ENCODE assay signal across 1 cellular context in the genomic region with DNA sequence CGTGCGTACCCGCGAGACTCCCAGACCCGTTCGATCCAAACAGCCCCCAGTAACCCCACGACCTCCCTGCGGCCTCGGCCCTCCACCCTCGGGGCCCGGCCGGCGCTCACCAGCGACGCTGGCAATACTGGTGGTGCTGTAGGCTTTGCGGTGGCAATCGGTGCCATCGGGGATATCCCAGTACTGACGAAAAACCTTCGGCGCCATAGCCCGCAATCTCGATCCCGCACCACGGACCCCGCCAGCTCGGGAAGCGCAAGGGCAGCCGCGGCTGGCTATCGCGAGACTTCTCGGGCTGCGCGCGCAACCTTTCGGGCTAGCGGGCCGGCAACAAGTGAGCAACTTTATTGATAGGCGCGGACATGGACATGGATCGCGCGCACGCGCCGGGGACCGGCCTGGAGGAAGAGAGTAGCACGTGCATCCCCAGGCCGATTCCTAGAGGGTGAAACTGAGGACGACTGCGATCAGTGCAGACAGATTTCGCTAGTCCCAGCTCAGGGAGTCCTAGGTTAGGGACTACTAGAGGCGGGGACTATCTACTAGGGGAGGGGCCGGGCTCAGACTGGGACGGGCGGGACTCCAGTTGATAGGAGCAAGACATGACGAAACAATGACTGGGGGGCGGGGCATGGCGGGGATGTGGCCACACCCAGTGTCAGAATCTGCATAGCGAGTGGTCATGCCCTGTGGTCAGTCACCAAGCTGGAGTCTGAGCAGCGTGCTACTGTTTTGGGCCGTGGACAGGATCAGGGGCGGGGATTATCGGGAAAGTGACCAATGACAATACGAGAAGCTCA.
A peak's percentile ranks its signal among the peaks of the same experiment; 100 is the strongest.
TF ChIP-seq lines count a peak whose summit lies in the region.

A gene (minus strand): TSS at position 289 of the 800 bp plus-strand sequence. CDS start 82 bp downstream, at position 207.

TF ChIP-seq in H1, 55 proteins besides CTCF, POLR2A, EP300 and RAD21 (continued from another document):
- TF ChIP-seq, protein P1, sequence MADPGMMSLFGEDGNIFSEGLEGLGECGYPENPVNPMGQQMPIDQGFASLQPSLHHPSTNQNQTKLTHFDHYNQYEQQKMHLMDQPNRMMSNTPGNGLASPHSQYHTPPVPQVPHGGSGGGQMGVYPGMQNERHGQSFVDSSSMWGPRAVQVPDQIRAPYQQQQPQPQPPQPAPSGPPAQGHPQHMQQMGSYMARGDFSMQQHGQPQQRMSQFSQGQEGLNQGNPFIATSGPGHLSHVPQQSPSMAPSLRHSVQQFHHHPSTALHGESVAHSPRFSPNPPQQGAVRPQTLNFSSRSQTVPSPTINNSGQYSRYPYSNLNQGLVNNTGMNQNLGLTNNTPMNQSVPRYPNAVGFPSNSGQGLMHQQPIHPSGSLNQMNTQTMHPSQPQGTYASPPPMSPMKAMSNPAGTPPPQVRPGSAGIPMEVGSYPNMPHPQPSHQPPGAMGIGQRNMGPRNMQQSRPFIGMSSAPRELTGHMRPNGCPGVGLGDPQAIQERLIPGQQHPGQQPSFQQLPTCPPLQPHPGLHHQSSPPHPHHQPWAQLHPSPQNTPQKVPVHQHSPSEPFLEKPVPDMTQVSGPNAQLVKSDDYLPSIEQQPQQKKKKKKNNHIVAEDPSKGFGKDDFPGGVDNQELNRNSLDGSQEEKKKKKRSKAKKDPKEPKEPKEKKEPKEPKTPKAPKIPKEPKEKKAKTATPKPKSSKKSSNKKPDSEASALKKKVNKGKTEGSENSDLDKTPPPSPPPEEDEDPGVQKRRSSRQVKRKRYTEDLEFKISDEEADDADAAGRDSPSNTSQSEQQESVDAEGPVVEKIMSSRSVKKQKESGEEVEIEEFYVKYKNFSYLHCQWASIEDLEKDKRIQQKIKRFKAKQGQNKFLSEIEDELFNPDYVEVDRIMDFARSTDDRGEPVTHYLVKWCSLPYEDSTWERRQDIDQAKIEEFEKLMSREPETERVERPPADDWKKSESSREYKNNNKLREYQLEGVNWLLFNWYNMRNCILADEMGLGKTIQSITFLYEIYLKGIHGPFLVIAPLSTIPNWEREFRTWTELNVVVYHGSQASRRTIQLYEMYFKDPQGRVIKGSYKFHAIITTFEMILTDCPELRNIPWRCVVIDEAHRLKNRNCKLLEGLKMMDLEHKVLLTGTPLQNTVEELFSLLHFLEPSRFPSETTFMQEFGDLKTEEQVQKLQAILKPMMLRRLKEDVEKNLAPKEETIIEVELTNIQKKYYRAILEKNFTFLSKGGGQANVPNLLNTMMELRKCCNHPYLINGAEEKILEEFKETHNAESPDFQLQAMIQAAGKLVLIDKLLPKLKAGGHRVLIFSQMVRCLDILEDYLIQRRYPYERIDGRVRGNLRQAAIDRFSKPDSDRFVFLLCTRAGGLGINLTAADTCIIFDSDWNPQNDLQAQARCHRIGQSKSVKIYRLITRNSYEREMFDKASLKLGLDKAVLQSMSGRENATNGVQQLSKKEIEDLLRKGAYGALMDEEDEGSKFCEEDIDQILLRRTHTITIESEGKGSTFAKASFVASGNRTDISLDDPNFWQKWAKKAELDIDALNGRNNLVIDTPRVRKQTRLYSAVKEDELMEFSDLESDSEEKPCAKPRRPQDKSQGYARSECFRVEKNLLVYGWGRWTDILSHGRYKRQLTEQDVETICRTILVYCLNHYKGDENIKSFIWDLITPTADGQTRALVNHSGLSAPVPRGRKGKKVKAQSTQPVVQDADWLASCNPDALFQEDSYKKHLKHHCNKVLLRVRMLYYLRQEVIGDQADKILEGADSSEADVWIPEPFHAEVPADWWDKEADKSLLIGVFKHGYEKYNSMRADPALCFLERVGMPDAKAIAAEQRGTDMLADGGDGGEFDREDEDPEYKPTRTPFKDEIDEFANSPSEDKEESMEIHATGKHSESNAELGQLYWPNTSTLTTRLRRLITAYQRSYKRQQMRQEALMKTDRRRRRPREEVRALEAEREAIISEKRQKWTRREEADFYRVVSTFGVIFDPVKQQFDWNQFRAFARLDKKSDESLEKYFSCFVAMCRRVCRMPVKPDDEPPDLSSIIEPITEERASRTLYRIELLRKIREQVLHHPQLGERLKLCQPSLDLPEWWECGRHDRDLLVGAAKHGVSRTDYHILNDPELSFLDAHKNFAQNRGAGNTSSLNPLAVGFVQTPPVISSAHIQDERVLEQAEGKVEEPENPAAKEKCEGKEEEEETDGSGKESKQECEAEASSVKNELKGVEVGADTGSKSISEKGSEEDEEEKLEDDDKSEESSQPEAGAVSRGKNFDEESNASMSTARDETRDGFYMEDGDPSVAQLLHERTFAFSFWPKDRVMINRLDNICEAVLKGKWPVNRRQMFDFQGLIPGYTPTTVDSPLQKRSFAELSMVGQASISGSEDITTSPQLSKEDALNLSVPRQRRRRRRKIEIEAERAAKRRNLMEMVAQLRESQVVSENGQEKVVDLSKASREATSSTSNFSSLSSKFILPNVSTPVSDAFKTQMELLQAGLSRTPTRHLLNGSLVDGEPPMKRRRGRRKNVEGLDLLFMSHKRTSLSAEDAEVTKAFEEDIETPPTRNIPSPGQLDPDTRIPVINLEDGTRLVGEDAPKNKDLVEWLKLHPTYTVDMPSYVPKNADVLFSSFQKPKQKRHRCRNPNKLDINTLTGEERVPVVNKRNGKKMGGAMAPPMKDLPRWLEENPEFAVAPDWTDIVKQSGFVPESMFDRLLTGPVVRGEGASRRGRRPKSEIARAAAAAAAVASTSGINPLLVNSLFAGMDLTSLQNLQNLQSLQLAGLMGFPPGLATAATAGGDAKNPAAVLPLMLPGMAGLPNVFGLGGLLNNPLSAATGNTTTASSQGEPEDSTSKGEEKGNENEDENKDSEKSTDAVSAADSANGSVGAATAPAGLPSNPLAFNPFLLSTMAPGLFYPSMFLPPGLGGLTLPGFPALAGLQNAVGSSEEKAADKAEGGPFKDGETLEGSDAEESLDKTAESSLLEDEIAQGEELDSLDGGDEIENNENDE (IDR thresholded peaks at IDR 0.05; ENCODE audit: insufficient replicate concordance, low read length) = no peak
- TF ChIP-seq KDM4A (IDR thresholded peaks at IDR 0.05; ENCODE audit: low read depth, low read length, severe bottlenecking) = peak; percentile 91
- no peak for TF ChIP-seq POU5F1 (IDR thresholded peaks at IDR 0.05; ENCODE audit: low read depth, low read length)
- peak; percentile 82 for TF ChIP-seq YY1 (IDR thresholded peaks at IDR 0.05; ENCODE audit: low read depth, low read length)
- TF ChIP-seq SP4 (IDR thresholded peaks at IDR 0.05; ENCODE audit: low read length) = no peak
- TF ChIP-seq KDM5A (IDR thresholded peaks at IDR 0.05; ENCODE audit: low read length) = 0 out of 2 replicates have a peak, but pooled peaks have one; percentile 10
- no peak for TF ChIP-seq SIX5 (IDR thresholded peaks at IDR 0.05; ENCODE audit: low read depth, low read length)
- TF ChIP-seq CHD2 (IDR thresholded peaks at IDR 0.05; ENCODE audit: low read length) = peak; percentile 98
- TF ChIP-seq RBBP5 (IDR thresholded peaks at IDR 0.05; ENCODE audit: borderline replicate concordance, low read depth, low read length) = peak; percentile 15; the same call in 1 of the 2 replicates
- TF ChIP-seq TBP (IDR thresholded peaks at IDR 0.05; ENCODE audit: low read depth, low read length) = peak; percentile 56
- TF ChIP-seq, protein P2, sequence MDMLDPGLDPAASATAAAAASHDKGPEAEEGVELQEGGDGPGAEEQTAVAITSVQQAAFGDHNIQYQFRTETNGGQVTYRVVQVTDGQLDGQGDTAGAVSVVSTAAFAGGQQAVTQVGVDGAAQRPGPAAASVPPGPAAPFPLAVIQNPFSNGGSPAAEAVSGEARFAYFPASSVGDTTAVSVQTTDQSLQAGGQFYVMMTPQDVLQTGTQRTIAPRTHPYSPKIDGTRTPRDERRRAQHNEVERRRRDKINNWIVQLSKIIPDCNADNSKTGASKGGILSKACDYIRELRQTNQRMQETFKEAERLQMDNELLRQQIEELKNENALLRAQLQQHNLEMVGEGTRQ (IDR thresholded peaks at IDR 0.05; ENCODE audit: low read length) = no peak
- no peak for TF ChIP-seq EGR1 (IDR thresholded peaks at IDR 0.05; ENCODE audit: borderline replicate concordance, low read depth, low read length)
- TF ChIP-seq, protein P3, sequence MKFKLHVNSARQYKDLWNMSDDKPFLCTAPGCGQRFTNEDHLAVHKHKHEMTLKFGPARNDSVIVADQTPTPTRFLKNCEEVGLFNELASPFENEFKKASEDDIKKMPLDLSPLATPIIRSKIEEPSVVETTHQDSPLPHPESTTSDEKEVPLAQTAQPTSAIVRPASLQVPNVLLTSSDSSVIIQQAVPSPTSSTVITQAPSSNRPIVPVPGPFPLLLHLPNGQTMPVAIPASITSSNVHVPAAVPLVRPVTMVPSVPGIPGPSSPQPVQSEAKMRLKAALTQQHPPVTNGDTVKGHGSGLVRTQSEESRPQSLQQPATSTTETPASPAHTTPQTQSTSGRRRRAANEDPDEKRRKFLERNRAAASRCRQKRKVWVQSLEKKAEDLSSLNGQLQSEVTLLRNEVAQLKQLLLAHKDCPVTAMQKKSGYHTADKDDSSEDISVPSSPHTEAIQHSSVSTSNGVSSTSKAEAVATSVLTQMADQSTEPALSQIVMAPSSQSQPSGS (IDR thresholded peaks at IDR 0.05; ENCODE audit: low read length) = peak; percentile 24; the same call in 1 of the 2 replicates
- TF ChIP-seq SIRT6 (IDR thresholded peaks at IDR 0.05; ENCODE audit: low read length) = no peak
- TF ChIP-seq RXRA (IDR thresholded peaks at IDR 0.05; ENCODE audit: insufficient read depth, low read depth, low read length) = no peak
- peak; percentile 37; the same call in 1 of the 2 replicates for TF ChIP-seq SP1 (IDR thresholded peaks at IDR 0.05; ENCODE audit: low read depth, low read length)
- no peak for TF ChIP-seq BACH1 (IDR thresholded peaks at IDR 0.05; ENCODE audit: low read length)
- peak; percentile 41; the same call in 1 of the 2 replicates for TF ChIP-seq TEAD4 (IDR thresholded peaks at IDR 0.05; ENCODE audit: low read depth, low read length)
- TF ChIP-seq CBX5 (IDR thresholded peaks at IDR 0.05; ENCODE audit: low read depth, low read length) = no peak
- peak; percentile 55 for TF ChIP-seq NANOG (IDR thresholded peaks at IDR 0.05; ENCODE audit: insufficient read depth, low read depth, low read length, poor library complexity, severe bottlenecking)
- peak; percentile 98 for TF ChIP-seq SAP30 (IDR thresholded peaks at IDR 0.05; ENCODE audit: insufficient read depth, insufficient replicate concordance, low read length)
- peak; percentile 84 for TF ChIP-seq TAF7 (optimal IDR thresholded peaks at IDR 0.05; ENCODE audit: borderline replicate concordance, low read depth, low read length)
- TF ChIP-seq, protein P4, sequence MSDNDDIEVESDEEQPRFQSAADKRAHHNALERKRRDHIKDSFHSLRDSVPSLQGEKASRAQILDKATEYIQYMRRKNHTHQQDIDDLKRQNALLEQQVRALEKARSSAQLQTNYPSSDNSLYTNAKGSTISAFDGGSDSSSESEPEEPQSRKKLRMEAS (IDR thresholded peaks at IDR 0.05) = peak; percentile 87
- peak; percentile 74 for TF ChIP-seq TAF1 (IDR thresholded peaks at IDR 0.05; ENCODE audit: low read depth, low read length)
- peak; percentile 15 to 42; a peak in 1 of 4 replicates for TF ChIP-seq HDAC2 (IDR thresholded peaks at IDR 0.05; ENCODE audit: borderline replicate concordance in 1 of 2, low read depth in 2 of 2, low read length in 2 of 2)
- TF ChIP-seq RNF2 (IDR thresholded peaks at IDR 0.05; ENCODE audit: borderline replicate concordance, low read depth, low read length, missing control alignments, poor library complexity, severe bottlenecking) = no peak
- TF ChIP-seq GTF2F1 (IDR thresholded peaks at IDR 0.05; ENCODE audit: borderline replicate concordance, low read depth, low read length) = peak; percentile 63; the same call in 1 of the 2 replicates
- TF ChIP-seq CHD1 (IDR thresholded peaks at IDR 0.05; ENCODE audit: low read depth, low read length) = no peak
- no peak for TF ChIP-seq HDAC6 (IDR thresholded peaks at IDR 0.05; ENCODE audit: low read depth, low read length)
- no peak for TF ChIP-seq KDM1A (IDR thresholded peaks at IDR 0.05; ENCODE audit: borderline replicate concordance, low read length)
- no peak for TF ChIP-seq BCL11A (IDR thresholded peaks at IDR 0.05; ENCODE audit: low read depth in 2 of 2, low read length in 2 of 2)
- TF ChIP-seq ZNF274 (IDR thresholded peaks at IDR 0.05; ENCODE audit: borderline replicate concordance, extremely low read depth, low read length) = no peak
- peak; percentile 61 for TF ChIP-seq CREB1 (IDR thresholded peaks at IDR 0.05)
- TF ChIP-seq, protein P5, sequence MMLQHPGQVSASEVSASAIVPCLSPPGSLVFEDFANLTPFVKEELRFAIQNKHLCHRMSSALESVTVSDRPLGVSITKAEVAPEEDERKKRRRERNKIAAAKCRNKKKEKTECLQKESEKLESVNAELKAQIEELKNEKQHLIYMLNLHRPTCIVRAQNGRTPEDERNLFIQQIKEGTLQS (IDR thresholded peaks at IDR 0.05; ENCODE audit: insufficient read depth, low read depth, low read length) = peak; percentile 58
- peak; percentile 97 for TF ChIP-seq ASH2L (IDR thresholded peaks at IDR 0.05; ENCODE audit: low read length)
- no peak for TF ChIP-seq MAFK (IDR thresholded peaks at IDR 0.05; ENCODE audit: low read depth, low read length)
- TF ChIP-seq PHF8 (conservative IDR thresholded peaks at IDR 0.05; ENCODE audit: low read depth, low read length) = peak; percentile 96
- no peak for TF ChIP-seq SRF (IDR thresholded peaks at IDR 0.05; ENCODE audit: low read depth, low read length)
- no peak for TF ChIP-seq FOSL1 (IDR thresholded peaks at IDR 0.05; ENCODE audit: insufficient read depth, low read depth, low read length)
- peak; percentile 85 for TF ChIP-seq POLR2AphosphoS5 (IDR thresholded peaks at IDR 0.05; ENCODE audit: low read depth, low read length)
- TF ChIP-seq JUN (IDR thresholded peaks at IDR 0.05; ENCODE audit: low read depth, low read length) = no peak
- TF ChIP-seq TCF12 (IDR thresholded peaks at IDR 0.05; ENCODE audit: low read depth, low read length) = no peak
- no peak for TF ChIP-seq SP2 (IDR thresholded peaks at IDR 0.05; ENCODE audit: low read length)
- no peak for TF ChIP-seq SUZ12 (IDR thresholded peaks at IDR 0.05; ENCODE audit: low read length)
- peak; percentile 27 for TF ChIP-seq CTBP2 (IDR thresholded peaks at IDR 0.05; ENCODE audit: borderline replicate concordance, insufficient read depth, insufficient read length, low read length)
- TF ChIP-seq NRF1 (IDR thresholded peaks at IDR 0.05; ENCODE audit: low read depth, low read length) = peak; percentile 58
- no peak for TF ChIP-seq CBX8 (IDR thresholded peaks at IDR 0.05; ENCODE audit: borderline replicate concordance, low read depth, low read length)
- TF ChIP-seq BRCA1 (IDR thresholded peaks at IDR 0.05; ENCODE audit: low read depth, low read length) = peak; percentile 92
- TF ChIP-seq SIN3A (conservative IDR thresholded peaks at IDR 0.05 in 1 of 2, IDR thresholded peaks at IDR 0.05 in 1 of 2; ENCODE audit: low read depth in 1 of 2, low read length in 2 of 2) = peak; percentile 77 to 90
- no peak for TF ChIP-seq JUND (IDR thresholded peaks at IDR 0.05; ENCODE audit: low read length)
- 0 out of 2 replicates have a peak, but pooled peaks have one; percentile 29 for TF ChIP-seq CEBPB (IDR thresholded peaks at IDR 0.05; ENCODE audit: low read depth, low read length)
- TF ChIP-seq EZH2 (IDR thresholded peaks at IDR 0.05; ENCODE audit: low read depth, low read length, severe bottlenecking) = no peak
- TF ChIP-seq, protein P6, sequence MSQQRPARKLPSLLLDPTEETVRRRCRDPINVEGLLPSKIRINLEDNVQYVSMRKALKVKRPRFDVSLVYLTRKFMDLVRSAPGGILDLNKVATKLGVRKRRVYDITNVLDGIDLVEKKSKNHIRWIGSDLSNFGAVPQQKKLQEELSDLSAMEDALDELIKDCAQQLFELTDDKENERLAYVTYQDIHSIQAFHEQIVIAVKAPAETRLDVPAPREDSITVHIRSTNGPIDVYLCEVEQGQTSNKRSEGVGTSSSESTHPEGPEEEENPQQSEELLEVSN (IDR thresholded peaks at IDR 0.05) = no peak; the same call in none of the 2 replicates
